Comparison of ENCODE assay signal across 24 cellular contexts in the genomic region with DNA sequence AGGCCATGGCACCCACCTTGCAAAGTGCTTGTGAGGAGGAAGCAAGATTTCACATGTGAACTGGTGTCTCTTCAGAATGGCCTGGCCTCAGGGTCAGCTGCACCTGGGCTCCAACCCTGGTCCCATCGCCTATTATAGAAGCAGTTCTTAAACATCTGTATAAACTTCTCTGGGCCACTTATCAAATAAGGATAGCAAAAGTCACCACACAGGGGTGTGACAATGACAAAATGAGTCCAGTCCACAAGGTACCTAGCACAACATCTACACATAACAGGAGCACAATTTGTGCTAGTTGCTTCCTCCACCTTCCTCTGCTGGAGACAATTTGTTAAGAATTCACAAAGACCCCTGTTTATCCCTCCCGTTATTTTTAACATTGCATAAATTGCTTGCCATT.
"Had no signal": no experiment of that assay in that cellular context is flagged by ENCODE, and none has a peak within 500 bp of the region (broad histone marks: within the 10 kb centered on the region; RNA-seq: fewer than 3 reads in every experiment).

No MANE protein-coding gene starts in this region.

- H3K4me3 ChIP-seq: adrenal gland, body of pancreas, lung, prostate gland, stomach, transverse colon had no signal

- H3K36me3 ChIP-seq: adrenal gland, prostate gland, stomach, transverse colon had no signal

- ATAC-seq: body of pancreas; esophagus mucosa; left lobe of liver; natural killer cell treated with Interleukin-12 subunit alpha and Interleukin-12 subunit beta and Interleukin-15 and Interleukin-18, amount 100 ng/mL, for 72 hours; stimulated activated naive B cell treated with anti-CD40 and anti-IgM and Interleukin-4, amounts not matched to agents 10 μg/mL and 1 μg/mL and 100 μg/mL, for 72 hours had no signal

- H3K9me3 ChIP-seq: adrenal gland, body of pancreas, prostate gland, stomach, transverse colon had no signal

- H3K27me3 ChIP-seq: adrenal gland, body of pancreas, stomach had no signal

- H3K4me1 ChIP-seq: prostate gland, transverse colon had no signal

- DNase-seq: activated CD4-positive, alpha-beta T cell treated with anti-CD3 and anti-CD28 coated beads for 48 hours; activated CD4-positive, alpha-beta T cell treated with anti-CD3 and anti-CD28 coated beads, Interleukin-2, amount 50 U/mL, for 48 hours; activated CD8-positive, alpha-beta memory T cell treated with anti-CD3 and anti-CD28 coated beads for 24 hours; activated effector memory CD4-positive, alpha-beta T cell treated with Interleukin-2 at 50 U/mL for 16 hours; activated naive CD4-positive, alpha-beta T cell treated with anti-CD3 and anti-CD28 coated beads for 36 hours; activated naive CD8-positive, alpha-beta T cell treated with anti-CD3 and anti-CD28 coated beads for 36 hours; aorta; body of pancreas; central memory CD4-positive, alpha-beta T cell; endodermal cell; foreskin fibroblast; mesendoderm; retina; stimulated activated CD4-positive, alpha-beta T cell treated with anti-CD3 and anti-CD28 coated beads, Interleukin-15, amount 100 ng/mL, for 24 hours; stimulated activated CD4-positive, alpha-beta T cell treated with anti-CD3 and anti-CD28 coated beads, Interleukin-2, amount 100 ng/mL, for 24 hours; stimulated activated naive B cell treated with anti-CD40 and anti-IgM and Interleukin-4, amounts not matched to agents 10 μg/mL and 1 μg/mL and 100 μg/mL, for 72 hours; stomach; transverse colon had no signal

- H3K27ac ChIP-seq: body of pancreas, prostate gland, stomach, transverse colon had no signal
